ENCODE assay signal across 9 cellular contexts in genomic region chr2:188295067-188295685, GRCh38. TPM values are rescaled to one million over a fixed set of nuclear protein-coding genes. Genes with fewer than 3 reads are reported as not detected.
DNase-seq lines count a peak whose midpoint lies in the region; ATAC-seq and TF ChIP-seq lines count a peak whose summit lies in the region.
"Had no signal": no experiment of that assay in that cellular context is flagged by ENCODE, and none has a peak within 500 bp of the region (broad histone marks: within the 10 kb centered on the region; RNA-seq: fewer than 3 reads in every experiment).

No MANE protein-coding gene starts in this region.

- peak overlapping the region; percentile 36 for H3K9ac ChIP-seq in HUES6 (ENCODE audit: low read length)

- DNase-seq in astrocyte of the hippocampus (ENCODE audit: low read depth, low spot score): peak; percentile 16
- DNase-seq in kidney epithelial cell (ENCODE audit: low read depth): no peak
- DNase-seq in tibial artery: no peak
- DNase-seq in NCI-H524 treated with DMSO at 0.1 percent for 48 hours (lab: John Stamatoyannopoulos, UW): no peak
- DNase-seq in heart right ventricle: no peak
- DNase-seq: NCI-H187, right cardiac atrium had no signal

- H3K4me1 ChIP-seq in HUES6 (ENCODE audit: control insufficient read depth, insufficient read depth, low read length): peaks cover 13% of the 10 kb centered on the region
- peaks cover 0 to 44% (median 13%) of the 10 kb centered on the region in 4 donors for H3K4me1 ChIP-seq in tibial artery
- H3K4me1 ChIP-seq in heart right ventricle: peaks cover 0 to 35% (median 15%) of the 10 kb centered on the region in 9 donors

- intact Hi-C loops in tibial artery (cut with DNase I; ENCODE audit: low total_unique reads) (loop anchor here (10.0 kb wide), 1 partner anchor 210 kb away; no protein-coding TSS in a partner anchor), heart right ventricle (cut with DNase I) (loop anchor here in 3 of 10 donors (10.0 kb wide), 4 partner anchors 70 to 220 kb away; no protein-coding TSS in a partner anchor)

- H3K4me3 ChIP-seq in HUES6 (ENCODE audit: low read depth, low read length): peak overlapping the region; percentile 86
- H3K4me3 ChIP-seq in kidney epithelial cell (ENCODE audit: low read depth, low read length): peak overlapping the region; percentile 10
- peak overlapping the region; percentile 74 to 83 for H3K4me3 ChIP-seq in tibial artery
- no peak overlapping the region for H3K4me3 ChIP-seq in heart right ventricle

- H3K9me3 ChIP-seq in HUES6 (ENCODE audit: control insufficient read depth, insufficient read depth, low read depth, low read length) (peaks cover 8% of the 10 kb centered on the region), tibial artery (no peaks in the 10 kb centered on the region), heart right ventricle (peaks cover 0 to 7% (median 0%) of the 10 kb centered on the region in 11 donors)

- TF ChIP-seq CTCF in kidney epithelial cell (IDR thresholded peaks at IDR 0.05; ENCODE audit: insufficient read depth, low read length, poor library complexity, severe bottlenecking) (no peak), tibial artery (IDR thresholded peaks at IDR 0.05) (no peak), heart right ventricle (IDR thresholded peaks at IDR 0.05) (no peak)

- peak overlapping the region; percentile 95; the same call in 1 of the 2 replicates for H3K27ac ChIP-seq in HUES6 (ENCODE audit: low read depth, low read length)
- H3K27ac ChIP-seq in tibial artery: peak overlapping the region; percentile 95 to 97
- H3K27ac ChIP-seq in heart right ventricle: peak overlapping the region in 1 of 10 donors; percentile 89

- H3K36me3 ChIP-seq in HUES6 (ENCODE audit: control insufficient read depth, insufficient read depth, low read length): peaks cover 3% of the 10 kb centered on the region
- no peaks in the 10 kb centered on the region for H3K36me3 ChIP-seq in kidney epithelial cell (ENCODE audit: control insufficient read depth, insufficient read depth, low read length)
- H3K36me3 ChIP-seq in tibial artery: no peaks in the 10 kb centered on the region
- no peaks in the 10 kb centered on the region for H3K36me3 ChIP-seq in heart right ventricle

- WGBS in heart right ventricle, 2 donors: 89% methylated on average over 3 of the region's 3 CpGs

- H3K27me3 ChIP-seq in HUES6 (ENCODE audit: control insufficient read depth, insufficient read depth, low read length) (no peaks in the 10 kb centered on the region), kidney epithelial cell (ENCODE audit: control insufficient read depth, insufficient read depth, low read length) (no peaks in the 10 kb centered on the region), tibial artery (no peaks in the 10 kb centered on the region), heart right ventricle (peaks cover 0 to 34% (median 0%) of the 10 kb centered on the region in 7 donors)

- no peak for ATAC-seq in HG03432 (IDR thresholded peaks at IDR 0.05; ENCODE audit: unreplicated experiment)
- ATAC-seq in heart right ventricle: no peak
- ATAC-seq: right cardiac atrium had no signal

RNA-seq across cellular contexts. Expression of gene GULP1, which starts 3.5 kb away (rescaled TPM):
- 95.5 and 99.3 TPM in 2 replicates for total RNA-seq in kidney epithelial cell
- 1 to 10 TPM; 2.0 to 6.0 (median 4.9) TPM for total RNA-seq in heart right ventricle
- 1 to 10 TPM; 2.4 TPM for polyA plus RNA-seq in heart right ventricle

Comparison
In these comparisons a context has a peak if more than half of its experiments do, and no peak if none do; other contexts are left out.
1. H3K4me3 ChIP-seq: peak in HUES6 (single experiment), kidney epithelial cell (single experiment) and tibial artery (2 of 2); none in heart right ventricle (0 of 10).
2. RNA of gene GULP1, which starts 3.5 kb away (total RNA-seq): 95.5 to 99.3 TPM in kidney epithelial cell; 2.0 to 6.0 TPM in heart right ventricle; every median in the first group is over 10 times any median in the second.